In genomic region chr17:82250868-82251500, GRCh38 we compare ENCODE assay signal across 19 cellular contexts. TPM values are rescaled to one million over a fixed set of nuclear protein-coding genes. Genes with fewer than 3 reads are reported as not detected.
DNase-seq lines count a peak whose midpoint lies in the region; ATAC-seq, FAIRE-seq and TF ChIP-seq lines count a peak whose summit lies in the region.
"Had no signal": no experiment of that assay in that cellular context is flagged by ENCODE, and none has a peak within 500 bp of the region (broad histone marks: within the 10 kb centered on the region; RNA-seq: fewer than 3 reads in every experiment).

No MANE protein-coding gene starts in this region.

- no peak overlapping the region for H3K9ac ChIP-seq in endodermal cell (ENCODE audit: extremely low read depth, low read length, poor library complexity, severe bottlenecking)
- H3K9ac ChIP-seq: neural progenitor cell had no signal

- peaks cover 85% of the 10 kb centered on the region for H3K36me3 ChIP-seq in endodermal cell (ENCODE audit: control insufficient read depth, insufficient read depth, low read length)
- H3K36me3 ChIP-seq in effector memory CD4-positive, alpha-beta T cell (ENCODE audit: control insufficient read depth, insufficient read depth, low read length) = peaks cover 87% of the 10 kb centered on the region

- H3K4me1 Mint-ChIP-seq in activated T-cell treated with anti-CD3 and anti-CD28 coated beads, Interleukin-2, amount 50 U/mL, for 24 hours (ENCODE audit: low read depth) = peaks cover 20% of the 10 kb centered on the region
- H3K4me1 Mint-ChIP-seq in activated T-cell treated with anti-CD3 and anti-CD28 coated beads, Interleukin-2, amount 50 U/mL, for 4 hours (ENCODE audit: low read depth) = peaks cover 11% of the 10 kb centered on the region
- H3K4me1 Mint-ChIP-seq in endodermal cell (no peaks in the 10 kb centered on the region), neural crest cell (no peaks in the 10 kb centered on the region)

- H3K36me3 Mint-ChIP-seq in activated T-cell treated with anti-CD3 and anti-CD28 coated beads, Interleukin-2, amount 50 U/mL, for 24 hours (ENCODE audit: low read depth) = peaks cover 83% of the 10 kb centered on the region
- H3K36me3 Mint-ChIP-seq in activated T-cell treated with anti-CD3 and anti-CD28 coated beads, Interleukin-2, amount 50 U/mL, for 4 hours (ENCODE audit: insufficient read depth) = peaks cover 45% of the 10 kb centered on the region
- H3K36me3 Mint-ChIP-seq in endodermal cell (ENCODE audit: low read depth) = peaks cover 71% of the 10 kb centered on the region
- H3K36me3 Mint-ChIP-seq in neural crest cell (ENCODE audit: low read depth) = peaks cover 27% of the 10 kb centered on the region

- 95 to 96% methylated on average over 21 to 25 of the region's 25 CpGs for WGBS in endodermal cell (ENCODE audit: insufficient coverage in 1 of 2, insufficient read length in 1 of 2), 2 experiments

- no peak for DNase-seq in activated T-cell treated with anti-CD3 and anti-CD28 coated beads, Interleukin-2, amount 50 U/mL, for 24 hours
- DNase-seq in activated T-cell treated with anti-CD3 and anti-CD28 coated beads, Interleukin-2, amount 50 U/mL, for 4 hours = no peak
- no peak for DNase-seq in GM12892 (ENCODE audit: insufficient read length)
- DNase-seq in endodermal cell = no peak
- no peak for DNase-seq in neural crest cell (ENCODE audit: low read depth, low spot score)
- DNase-seq in cerebellar nuclear complex (lab: John Stamatoyannopoulos, UW) = no peak
- DNase-seq in effector memory CD4-positive, alpha-beta T cell = no peak
- DNase-seq: activated naive CD4-positive, alpha-beta T cell treated with anti-CD3 and anti-CD28 coated beads, Interleukin-2, amount 50 U/mL, for 16 hours; DMS79 treated with DMSO at 0.1 percent for 48 hours; foreskin melanocyte; kidney glomerular epithelial cell; NCI-H1694; OCI-M1; SJCRH30; testis had no signal

- no peaks in the 10 kb centered on the region for H3K4me1 ChIP-seq in endodermal cell (ENCODE audit: control insufficient read depth, insufficient read depth, low read length)
- no peaks in the 10 kb centered on the region for H3K4me1 ChIP-seq in effector memory CD4-positive, alpha-beta T cell (ENCODE audit: control insufficient read depth, insufficient read depth, low read length, poor library complexity, severe bottlenecking)
- H3K4me1 ChIP-seq: neural progenitor cell, SJCRH30 had no signal

- no peaks in the 10 kb centered on the region for H3K9me3 ChIP-seq in endodermal cell (ENCODE audit: control insufficient read depth, low read length)
- no peaks in the 10 kb centered on the region for H3K9me3 ChIP-seq in effector memory CD4-positive, alpha-beta T cell (ENCODE audit: control insufficient read depth, low read length)
- H3K9me3 ChIP-seq: SJCRH30, testis had no signal

- no peaks in the 10 kb centered on the region for H3K27me3 Mint-ChIP-seq in activated T-cell treated with anti-CD3 and anti-CD28 coated beads, Interleukin-2, amount 50 U/mL, for 24 hours
- H3K27me3 Mint-ChIP-seq in activated T-cell treated with anti-CD3 and anti-CD28 coated beads, Interleukin-2, amount 50 U/mL, for 4 hours (ENCODE audit: low read depth) = no peaks in the 10 kb centered on the region
- no peaks in the 10 kb centered on the region for H3K27me3 Mint-ChIP-seq in endodermal cell (ENCODE audit: insufficient read depth)
- H3K27me3 Mint-ChIP-seq in neural crest cell (ENCODE audit: low read depth) = no peaks in the 10 kb centered on the region

- no peak overlapping the region for H3K27ac ChIP-seq in endodermal cell (ENCODE audit: low read depth, low read length)
- no peak overlapping the region for H3K27ac ChIP-seq in effector memory CD4-positive, alpha-beta T cell (ENCODE audit: insufficient read depth, low read length, poor library complexity, severe bottlenecking)
- H3K27ac ChIP-seq: epithelial cell of prostate, neural progenitor cell, SJCRH30, testis had no signal

- no peak overlapping the region for H3K4me3 ChIP-seq in endodermal cell (ENCODE audit: low read length)
- no peak overlapping the region for H3K4me3 ChIP-seq in effector memory CD4-positive, alpha-beta T cell (ENCODE audit: insufficient read depth, low read depth, low read length, poor library complexity, severe bottlenecking)
- H3K4me3 ChIP-seq: neural progenitor cell, SJCRH30, testis had no signal

- no peak overlapping the region for H3K4me3 Mint-ChIP-seq in activated T-cell treated with anti-CD3 and anti-CD28 coated beads, Interleukin-2, amount 50 U/mL, for 24 hours
- no peak overlapping the region for H3K4me3 Mint-ChIP-seq in activated T-cell treated with anti-CD3 and anti-CD28 coated beads, Interleukin-2, amount 50 U/mL, for 4 hours
- H3K4me3 Mint-ChIP-seq in endodermal cell (no peak overlapping the region), neural crest cell (no peak overlapping the region)
- H3K4me3 Mint-ChIP-seq: CD8-positive, alpha-beta T cell; neural progenitor cell had no signal

- H3K27me3 ChIP-seq in endodermal cell (ENCODE audit: control insufficient read depth, insufficient read depth, low read length, poor library complexity, severe bottlenecking) = no peaks in the 10 kb centered on the region
- no peaks in the 10 kb centered on the region for H3K27me3 ChIP-seq in effector memory CD4-positive, alpha-beta T cell (replicated peaks; ENCODE audit: control insufficient read depth, insufficient read depth, low read length, poor library complexity, severe bottlenecking)
- H3K27me3 ChIP-seq: neural progenitor cell, SJCRH30, testis had no signal

- ATAC-seq in activated T-cell treated with anti-CD3 and anti-CD28 coated beads, Interleukin-2, amount 50 U/mL, for 4 hours = no peak
- ATAC-seq in HG02884 (IDR thresholded peaks at IDR 0.05; ENCODE audit: unreplicated experiment) = no peak
- ATAC-seq: CD8-positive, alpha-beta T cell had no signal

- FAIRE-seq in GM12892 (lab: Jason Lieb, UNC) = no peak

- TF ChIP-seq CTCF in endodermal cell (conservative IDR thresholded peaks at IDR 0.05) = no peak
- no peak for TF ChIP-seq CTCF in neural crest cell (conservative IDR thresholded peaks at IDR 0.05)

- peak; percentile 37; the same call in 1 of the 2 replicates for TF ChIP-seq POLR2A in GM12892 (IDR thresholded peaks at IDR 0.05; ENCODE audit: low read depth, low read length)

- peak overlapping the region; percentile 72 for H3K27ac Mint-ChIP-seq in activated T-cell treated with anti-CD3 and anti-CD28 coated beads, Interleukin-2, amount 50 U/mL, for 24 hours
- H3K27ac Mint-ChIP-seq in endodermal cell (peak overlapping the region; percentile 42), neural crest cell (ENCODE audit: unreplicated experiment) (peak overlapping the region; percentile 57)
- H3K27ac Mint-ChIP-seq: CD8-positive, alpha-beta T cell; neural progenitor cell had no signal

- no peaks in the 10 kb centered on the region for H3K9me3 Mint-ChIP-seq in activated T-cell treated with anti-CD3 and anti-CD28 coated beads, Interleukin-2, amount 50 U/mL, for 24 hours
- H3K9me3 Mint-ChIP-seq in activated T-cell treated with anti-CD3 and anti-CD28 coated beads, Interleukin-2, amount 50 U/mL, for 4 hours = no peaks in the 10 kb centered on the region
- no peaks in the 10 kb centered on the region for H3K9me3 Mint-ChIP-seq in endodermal cell
- no peaks in the 10 kb centered on the region for H3K9me3 Mint-ChIP-seq in neural crest cell
- H3K9me3 Mint-ChIP-seq: CD8-positive, alpha-beta T cell had no signal

RNA-seq across cellular contexts. Expression of gene SLC16A3, which starts 22.1 kb away (rescaled TPM):
- total RNA-seq in activated T-cell treated with anti-CD3 and anti-CD28 coated beads, Interleukin-2, amount 50 U/mL, for 4 hours = 10 to 100 TPM; 22.0 to 31.5 (median 26.3) TPM
- polyA plus RNA-seq in GM12892 (2012; ENCODE audit: missing spikeins) = 56.1 TPM
- total RNA-seq in endodermal cell (10 to 100 TPM; 31.8 to 39.7 TPM), neural crest cell (1.5 and 8.6 TPM in 2 replicates)
- 31.8 TPM for polyA plus RNA-seq in endodermal cell (2013, experiment 1 of 2)
- 26.2 TPM for polyA plus RNA-seq in endodermal cell (2013, experiment 2 of 2)

RNA-seq across cellular contexts. Expression of gene CSNK1D, which starts 22.5 kb away (rescaled TPM):
- total RNA-seq in activated T-cell treated with anti-CD3 and anti-CD28 coated beads, Interleukin-2, amount 50 U/mL, for 4 hours = 100 to 1,000 TPM; 152 to 170 (median 164) TPM
- polyA plus RNA-seq in GM12892 (2012; ENCODE audit: missing spikeins) = 52.3 TPM
- 100 to 1,000 TPM; 104 to 143 TPM for total RNA-seq in endodermal cell
- polyA plus RNA-seq in endodermal cell (2013, experiment 1 of 2) = 101 TPM
- polyA plus RNA-seq in endodermal cell (2013, experiment 2 of 2) = 74.7 TPM
- 163 and 165 TPM in 2 replicates for total RNA-seq in neural crest cell

RNA-seq across cellular contexts. Expression of gene CCDC57, which starts 38.3 kb away (rescaled TPM):
- total RNA-seq in activated T-cell treated with anti-CD3 and anti-CD28 coated beads, Interleukin-2, amount 50 U/mL, for 4 hours = 10 to 100 TPM; 48.9 to 64.6 (median 60.5) TPM
- 47.8 TPM for polyA plus RNA-seq in GM12892 (2012; ENCODE audit: missing spikeins)
- 10 to 100 TPM; 61.8 to 82.8 TPM for total RNA-seq in endodermal cell
- 25.7 TPM for polyA plus RNA-seq in endodermal cell (2013, experiment 1 of 2)
- polyA plus RNA-seq in endodermal cell (2013, experiment 2 of 2) = 22.9 TPM
- total RNA-seq in neural crest cell = 47.5 and 50.3 TPM in 2 replicates
